ENCODE assay signal across 27 cellular contexts in genomic region chr20:39717976-39718375, GRCh38.
"Had no signal": no experiment of that assay in that cellular context is flagged by ENCODE, and none has a peak within 500 bp of the region (broad histone marks: within the 10 kb centered on the region; RNA-seq: fewer than 3 reads in every experiment).

No MANE protein-coding gene starts in this region.

- H3K27ac Mint-ChIP-seq: dendritic cell treated with granulocyte-macrophage colony-stimulating factor and Interleukin-4, amounts not matched to agents 40 ng/mL and 50 ng/mL, for 4 days; immature natural killer cell; memory B cell; naive B cell; natural killer cell treated with Interleukin-12 subunit alpha and Interleukin-12 subunit beta and Interleukin-15 and Interleukin-18, amount 100 ng/mL, for 72 hours; stimulated activated memory B cell treated with anti-CD40 and anti-IgM and Interleukin-4, amounts not matched to agents 10 μg/mL and 1 μg/mL and 100 μg/mL, for 72 hours; type B pancreatic cell had no signal

- H3K27me3 ChIP-seq: colonic mucosa, esophagus squamous epithelium, sigmoid colon, spleen, testis, tibial artery had no signal

- H3K36me3 ChIP-seq: colonic mucosa, esophagus squamous epithelium, prostate gland, sigmoid colon, spleen, tibial artery had no signal

- H3K36me3 Mint-ChIP-seq: memory B cell; naive B cell; stimulated activated memory B cell treated with anti-CD40 and anti-IgM and Interleukin-4, amounts not matched to agents 10 μg/mL and 1 μg/mL and 100 μg/mL, for 72 hours; type B pancreatic cell had no signal

- H3K4me3 ChIP-seq: colonic mucosa, esophagus squamous epithelium, lung, prostate gland, sigmoid colon, skin epidermis, spleen, testis, tibial artery had no signal

- H3K4me1 ChIP-seq: colonic mucosa, prostate gland, spleen, testis, tibial artery had no signal

- H3K27me3 Mint-ChIP-seq: dendritic cell treated with granulocyte-macrophage colony-stimulating factor and Interleukin-4, amounts not matched to agents 40 ng/mL and 50 ng/mL, for 4 days; naive B cell; natural killer cell treated with Interleukin-12 subunit alpha and Interleukin-12 subunit beta and Interleukin-15 and Interleukin-18, amount 100 ng/mL, for 72 hours; stimulated activated memory B cell treated with anti-CD40 and anti-IgM and Interleukin-4, amounts not matched to agents 10 μg/mL and 1 μg/mL and 100 μg/mL, for 72 hours; type B pancreatic cell had no signal

- H3K9me3 Mint-ChIP-seq: stimulated activated memory B cell treated with anti-CD40 and anti-IgM and Interleukin-4, amounts not matched to agents 10 μg/mL and 1 μg/mL and 100 μg/mL, for 72 hours; type B pancreatic cell had no signal

- H3K9me3 ChIP-seq: colonic mucosa, esophagus squamous epithelium, prostate gland, sigmoid colon, testis, tibial artery had no signal

- H3K4me3 Mint-ChIP-seq: dendritic cell treated with granulocyte-macrophage colony-stimulating factor and Interleukin-4, amounts not matched to agents 40 ng/mL and 50 ng/mL, for 4 days; immature natural killer cell; memory B cell; naive B cell; natural killer cell treated with Interleukin-12 subunit alpha and Interleukin-12 subunit beta and Interleukin-15 and Interleukin-18, amount 100 ng/mL, for 72 hours; stimulated activated memory B cell treated with anti-CD40 and anti-IgM and Interleukin-4, amounts not matched to agents 10 μg/mL and 1 μg/mL and 100 μg/mL, for 72 hours; type B pancreatic cell had no signal

- DNase-seq: colonic mucosa; effector memory CD4-positive, alpha-beta T cell; erythroblast; esophagus squamous epithelium; hypothalamus; immature natural killer cell; islet precursor cell; kidney glomerular epithelial cell; naive B cell; nucleus accumbens; sigmoid colon; spleen; stimulated activated CD4-positive, alpha-beta T cell treated with anti-CD3 and anti-CD28 coated beads, Interleukin-4, amount 100 ng/mL, for 4 hours; stimulated activated naive CD8-positive, alpha-beta T cell treated with anti-CD3 and anti-CD28 coated beads, Interleukin-15, Interleukin-2, amounts not matched to agents 100 U/mL and 50 U/mL, for 24 hours; substantia nigra; testis; tibial artery had no signal

- ATAC-seq: left lobe of liver; natural killer cell treated with Interleukin-12 subunit alpha and Interleukin-12 subunit beta and Interleukin-15 and Interleukin-18, amount 100 ng/mL, for 72 hours; right cardiac atrium; stimulated activated memory B cell treated with anti-CD40 and anti-IgM and Interleukin-4, amounts not matched to agents 10 μg/mL and 1 μg/mL and 100 μg/mL, for 72 hours; stimulated activated naive CD8-positive, alpha-beta T cell treated with anti-CD3 and anti-CD28 coated beads, Interleukin-15, Interleukin-2, amounts not matched to agents 100 U/mL and 50 U/mL, for 24 hours had no signal

- H3K27ac ChIP-seq: colonic mucosa, esophagus squamous epithelium, prostate gland, sigmoid colon, spleen, testis, tibial artery had no signal

- H3K4me1 Mint-ChIP-seq: immature natural killer cell; memory B cell; naive B cell; stimulated activated memory B cell treated with anti-CD40 and anti-IgM and Interleukin-4, amounts not matched to agents 10 μg/mL and 1 μg/mL and 100 μg/mL, for 72 hours had no signal
